ENCODE assay signal across 1 cellular context in genomic region chr17:1752425-1752941, GRCh38.
TF ChIP-seq lines count a peak whose summit lies in the region.

No MANE protein-coding gene starts in this region.

TF ChIP-seq in GM12878, 131 proteins besides CTCF, POLR2A, EP300 and RAD21 (continued from another document):
- TF ChIP-seq ZNF217 (IDR thresholded peaks at IDR 0.05), result no peak
- TF ChIP-seq KDM1A (IDR thresholded peaks at IDR 0.05; ENCODE audit: borderline replicate concordance), result no peak
- no peak for TF ChIP-seq RELA (IDR thresholded peaks at IDR 0.05; ENCODE audit: borderline replicate concordance, partially characterized antibody)
- TF ChIP-seq TCF12 (IDR thresholded peaks at IDR 0.05; ENCODE audit: low read depth, low read length), result no peak
- TF ChIP-seq ZZZ3 (IDR thresholded peaks at IDR 0.05; ENCODE audit: control insufficient read depth, insufficient read length, low read depth), result no peak
- peak; percentile 43; the same call in 1 of the 2 replicates for TF ChIP-seq ZNF687 (IDR thresholded peaks at IDR 0.05)
- no peak for TF ChIP-seq SRF (IDR thresholded peaks at IDR 0.05; ENCODE audit: low read depth in 2 of 2, low read length in 2 of 2)
- TF ChIP-seq ZNF622 (IDR thresholded peaks at IDR 0.05), result no peak
- no peak for TF ChIP-seq SUZ12 (IDR thresholded peaks at IDR 0.05; ENCODE audit: unreplicated experiment)
- no peak; the same call in 1 of the 2 replicates for TF ChIP-seq SMARCA5 (IDR thresholded peaks at IDR 0.05)
- no peak for TF ChIP-seq YY1 (IDR thresholded peaks at IDR 0.05; ENCODE audit: low read depth, low read length)
- no peak for TF ChIP-seq NBN (IDR thresholded peaks at IDR 0.05)
- TF ChIP-seq KAT2A (conservative IDR thresholded peaks at IDR 0.05; ENCODE audit: control insufficient read depth, low read depth, low read length), result no peak
- no peak for TF ChIP-seq POU2F2 (IDR thresholded peaks at IDR 0.05; ENCODE audit: borderline replicate concordance, low read depth, low read length)
- no peak for TF ChIP-seq ZSCAN29 (IDR thresholded peaks at IDR 0.05)
- TF ChIP-seq POLR2AphosphoS5 (IDR thresholded peaks at IDR 0.05; ENCODE audit: low read length), result no peak
- TF ChIP-seq ZBTB33 (IDR thresholded peaks at IDR 0.05), result no peak
- TF ChIP-seq ASH2L (IDR thresholded peaks at IDR 0.05; ENCODE audit: borderline replicate concordance, low read depth), result no peak
- no peak for TF ChIP-seq MXI1 (IDR thresholded peaks at IDR 0.05; ENCODE audit: low read depth, low read length)
- TF ChIP-seq SMAD5 (IDR thresholded peaks at IDR 0.05; ENCODE audit: low read depth), result no peak
- TF ChIP-seq IRF5 (IDR thresholded peaks at IDR 0.05; ENCODE audit: borderline replicate concordance), result no peak
- no peak for TF ChIP-seq CBX3 (IDR thresholded peaks at IDR 0.05; ENCODE audit: borderline replicate concordance, low read depth)
- TF ChIP-seq NKRF (conservative IDR thresholded peaks at IDR 0.05), result no peak
- TF ChIP-seq STAT3 (IDR thresholded peaks at IDR 0.05; ENCODE audit: low read depth, low read length), result no peak
- peak; percentile 14 to 59; a peak in 1 of 4 replicates for TF ChIP-seq BHLHE40 (IDR thresholded peaks at IDR 0.05; ENCODE audit: borderline replicate concordance in 1 of 2, low read depth in 2 of 2, low read length in 1 of 2)
- no peak for TF ChIP-seq FOXK2 (IDR thresholded peaks at IDR 0.05)
- TF ChIP-seq E2F4 (IDR thresholded peaks at IDR 0.05; ENCODE audit: low read depth, low read length), result no peak
- TF ChIP-seq RFX5 (IDR thresholded peaks at IDR 0.05; ENCODE audit: low read depth, low read length), result no peak
- 0 out of 2 replicates have a peak, but pooled peaks have one; percentile 19 for TF ChIP-seq IKZF1 (conservative IDR thresholded peaks at IDR 0.05)
- TF ChIP-seq EZH2 (IDR thresholded peaks at IDR 0.05; ENCODE audit: borderline replicate concordance, control insufficient read depth, low read depth, low read length), result no peak
TF ChIP-seq in GM12878: peak in this region for 9.
